ENCODE assay signal across 9 cellular contexts in the genomic region with DNA sequence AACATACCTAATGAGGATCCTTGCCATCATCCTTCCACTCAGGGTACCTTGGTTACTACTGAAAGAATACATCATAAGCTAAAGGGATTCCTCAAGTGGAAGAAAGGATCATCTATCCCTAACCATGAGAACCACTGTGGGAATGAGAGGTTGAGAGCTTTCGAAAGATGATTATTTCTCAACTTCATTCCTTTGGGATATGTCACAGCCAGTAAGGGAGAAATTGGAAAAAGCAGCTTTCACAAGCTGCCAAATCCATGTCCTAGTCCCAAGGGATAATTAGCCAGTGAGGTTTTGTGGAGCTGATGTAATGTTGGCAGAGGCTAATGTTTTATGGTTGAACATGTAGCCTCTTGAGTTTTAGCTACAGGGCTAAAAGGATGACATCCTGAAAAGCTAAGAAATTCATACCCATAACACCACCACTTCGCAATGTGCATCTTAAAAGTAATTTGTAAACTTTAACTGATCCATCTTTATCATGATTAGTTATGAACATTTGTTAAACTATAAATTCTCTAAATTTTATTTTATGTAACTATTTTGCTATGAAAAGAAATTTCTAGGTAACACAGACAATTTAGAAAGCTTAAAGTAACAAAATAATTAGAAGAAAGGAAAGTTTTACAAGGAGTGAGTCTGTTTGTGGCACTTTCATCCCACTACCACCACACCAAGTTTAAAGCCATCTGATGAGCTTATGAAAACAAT.
A peak's percentile ranks its signal among the peaks of the same experiment; 100 is the strongest.
DNase-seq lines count a peak whose midpoint lies in the region; ATAC-seq and TF ChIP-seq lines count a peak whose summit lies in the region.
"Had no signal": no experiment of that assay in that cellular context is flagged by ENCODE, and none has a peak within 500 bp of the region (broad histone marks: within the 10 kb centered on the region; RNA-seq: fewer than 3 reads in every experiment).

No MANE protein-coding gene starts in this region.

- H3K4me1 Mint-ChIP-seq in activated naive CD8-positive, alpha-beta T cell treated with anti-CD3 and anti-CD28 coated beads, Interleukin-2, amount 50 U/mL, for 24 hours = peaks cover 30% of the 10 kb centered on the region
- H3K4me1 Mint-ChIP-seq in stimulated activated naive CD8-positive, alpha-beta T cell treated with anti-CD3 and anti-CD28 coated beads, Interleukin-15, amount 100 ng/mL, for 72 hours = peaks cover 33% of the 10 kb centered on the region

- no peak for TF ChIP-seq CTCF in RWPE1 (conservative IDR thresholded peaks at IDR 0.05; ENCODE audit: low read depth)
- no peak for TF ChIP-seq CTCF in foreskin keratinocyte (conservative IDR thresholded peaks at IDR 0.05)

- peak; percentile 95 for DNase-seq in Daoy (ENCODE audit: low read depth)
- peak; percentile 76 for DNase-seq in RWPE1 (ENCODE audit: low spot score)
- peak; percentile 98 for DNase-seq in foreskin keratinocyte
- DNase-seq in renal cortical epithelial cell (ENCODE audit: low read depth) = peak; percentile 99
- no peak for DNase-seq in cerebellum (ENCODE audit: low spot score)
- no peak for DNase-seq in activated naive CD8-positive, alpha-beta T cell treated with anti-CD3 and anti-CD28 coated beads, Interleukin-2, amount 50 U/mL, for 24 hours
- no peak for DNase-seq in stimulated activated naive CD8-positive, alpha-beta T cell treated with anti-CD3 and anti-CD28 coated beads, Interleukin-15, amount 100 ng/mL, for 72 hours
- DNase-seq: WERI-Rb-1 had no signal

- H3K9me3 Mint-ChIP-seq in activated naive CD8-positive, alpha-beta T cell treated with anti-CD3 and anti-CD28 coated beads, Interleukin-2, amount 50 U/mL, for 24 hours = no peaks in the 10 kb centered on the region
- no peaks in the 10 kb centered on the region for H3K9me3 Mint-ChIP-seq in stimulated activated naive CD8-positive, alpha-beta T cell treated with anti-CD3 and anti-CD28 coated beads, Interleukin-15, amount 100 ng/mL, for 72 hours

- H3K27me3 Mint-ChIP-seq in activated naive CD8-positive, alpha-beta T cell treated with anti-CD3 and anti-CD28 coated beads, Interleukin-2, amount 50 U/mL, for 24 hours = no peaks in the 10 kb centered on the region
- no peaks in the 10 kb centered on the region for H3K27me3 Mint-ChIP-seq in stimulated activated naive CD8-positive, alpha-beta T cell treated with anti-CD3 and anti-CD28 coated beads, Interleukin-15, amount 100 ng/mL, for 72 hours

- no peaks in the 10 kb centered on the region for H3K27me3 ChIP-seq in foreskin keratinocyte

- peaks cover 3% of the 10 kb centered on the region for H3K36me3 Mint-ChIP-seq in activated naive CD8-positive, alpha-beta T cell treated with anti-CD3 and anti-CD28 coated beads, Interleukin-2, amount 50 U/mL, for 24 hours (ENCODE audit: low read depth)

- POLR2A ChIA-PET in RWPE1 (lab: Yijun Ruan, JAX; ENCODE audit: low non-redundant PET) = interaction anchor here (0.6 to 1.0 kb wide), 2 partner anchors 124 to 140 kb away, joined by 3 read pairs; a partner anchor contains a TSS

- peaks cover 33% of the 10 kb centered on the region for H3K4me1 ChIP-seq in foreskin keratinocyte

- no peak overlapping the region for H3K27ac Mint-ChIP-seq in activated naive CD8-positive, alpha-beta T cell treated with anti-CD3 and anti-CD28 coated beads, Interleukin-2, amount 50 U/mL, for 24 hours
- no peak overlapping the region for H3K27ac Mint-ChIP-seq in stimulated activated naive CD8-positive, alpha-beta T cell treated with anti-CD3 and anti-CD28 coated beads, Interleukin-15, amount 100 ng/mL, for 72 hours

- peak overlapping the region; percentile 97 for H3K27ac ChIP-seq in RWPE1
- peak overlapping the region; percentile 66 for H3K27ac ChIP-seq in foreskin keratinocyte
- H3K27ac ChIP-seq: WERI-Rb-1 had no signal

- CTCF ChIA-PET in RWPE1 (lab: Yijun Ruan, JAX) = interaction anchor here (1.4 kb wide), 1 partner anchor 12 kb away, joined by 7 read pairs; no protein-coding TSS in a partner anchor

- H3K4me3 Mint-ChIP-seq in activated naive CD8-positive, alpha-beta T cell treated with anti-CD3 and anti-CD28 coated beads, Interleukin-2, amount 50 U/mL, for 24 hours = no peak overlapping the region
- H3K4me3 Mint-ChIP-seq in stimulated activated naive CD8-positive, alpha-beta T cell treated with anti-CD3 and anti-CD28 coated beads, Interleukin-15, amount 100 ng/mL, for 72 hours = no peak overlapping the region

- ATAC-seq in foreskin keratinocyte = peak; percentile 68
- ATAC-seq in HG03196 (IDR thresholded peaks at IDR 0.05; ENCODE audit: unreplicated experiment) = no peak
- ATAC-seq in activated naive CD8-positive, alpha-beta T cell treated with anti-CD3 and anti-CD28 coated beads, Interleukin-2, amount 50 U/mL, for 24 hours = no peak
- ATAC-seq in stimulated activated naive CD8-positive, alpha-beta T cell treated with anti-CD3 and anti-CD28 coated beads, Interleukin-15, amount 100 ng/mL, for 72 hours = no peak

Comparison
In these comparisons a context has a peak if more than half of its experiments do, and no peak if none do; other contexts are left out.
1. DNase-seq: peak in Daoy (single experiment), RWPE1 (single experiment), foreskin keratinocyte (2 of 2) and renal cortical epithelial cell (single experiment); none in cerebellum (single experiment), activated naive CD8-positive, alpha-beta T cell treated with anti-CD3 and anti-CD28 coated beads, Interleukin-2, amount 50 U/mL, for 24 hours (single experiment) and stimulated activated naive CD8-positive, alpha-beta T cell treated with anti-CD3 and anti-CD28 coated beads, Interleukin-15, amount 100 ng/mL, for 72 hours (0 of 2).